ENCODE assay signal across 8 cellular contexts in the genomic region with DNA sequence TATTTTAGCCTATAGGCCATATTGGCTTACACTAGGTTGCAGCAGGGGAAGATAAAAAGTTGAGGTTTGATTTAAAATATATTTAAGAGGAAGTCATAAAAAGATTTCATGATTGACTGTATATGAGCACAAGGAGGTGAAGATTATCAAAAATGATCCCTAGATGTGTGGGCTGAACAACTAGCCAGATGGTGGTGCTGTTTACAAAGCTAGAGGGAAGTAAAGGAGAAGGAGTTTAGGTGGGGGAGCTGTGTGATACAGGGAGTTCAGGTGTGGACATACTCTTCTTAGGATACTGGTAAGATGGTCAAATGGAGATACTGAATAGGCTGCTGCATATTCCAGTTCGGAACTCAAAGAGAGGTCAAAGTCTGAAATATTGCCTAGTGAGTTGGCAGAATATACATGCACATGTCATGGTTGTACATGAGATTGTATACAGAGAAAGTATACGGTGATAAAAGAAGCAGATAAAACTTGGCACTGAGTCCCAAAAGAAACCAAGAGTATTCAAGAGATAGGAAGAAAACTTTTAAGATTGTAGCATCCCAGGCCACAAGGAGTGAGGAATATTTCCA.
DNase-seq lines count a peak whose midpoint lies in the region; ATAC-seq, FAIRE-seq and TF ChIP-seq lines count a peak whose summit lies in the region.

No MANE protein-coding gene starts in this region.

- no TSS peak for BruUV-seq in Panc1 (replicated peaks; lab: Mats Ljungman, UMichigan)

- DNase-seq in D721Med (ENCODE audit: insufficient read length, low spot score) (no peak), Kasumi-1 (lab: John Stamatoyannopoulos, UW) (peak; percentile 45 to 65), Panc1 (ENCODE audit: low read depth, low spot score) (no peak), hepatic stellate cell (ENCODE audit: low spot score) (peak; percentile 15), GM12891 (ENCODE audit: insufficient read length, low spot score) (no peak), NCI-H187 treated with DMSO at 0.1 percent for 48 hours (lab: John Stamatoyannopoulos, UW) (no peak)

- TF ChIP-seq CTCF in D721Med (IDR thresholded peaks at IDR 0.05; ENCODE audit: insufficient read depth, missing control alignments) (peak; percentile 73), Panc1 (IDR thresholded peaks at IDR 0.05) (peak; percentile 64)

- 0 out of 2 replicates have a peak, but pooled peaks have one; percentile 65 for ATAC-seq in Panc1
- ATAC-seq in GM18870 (IDR thresholded peaks at IDR 0.05; ENCODE audit: unreplicated experiment), result no peak
- ATAC-seq in HG02840 (IDR thresholded peaks at IDR 0.05; ENCODE audit: low FRiP score, unreplicated experiment), result no peak

- no peaks in the 10 kb centered on the region for H3K27me3 ChIP-seq in Panc1 (ENCODE audit: control insufficient read depth, insufficient read depth, low read length)

- TF ChIP-seq POLR2A in GM12891 (IDR thresholded peaks at IDR 0.05; ENCODE audit: low read depth, low read length), result no peak

- H3K27ac ChIP-seq in Panc1 (ENCODE audit: low read length), result no peak overlapping the region

- no peaks in the 10 kb centered on the region for H3K36me3 ChIP-seq in Panc1 (ENCODE audit: control insufficient read depth, insufficient read depth, low read length)

- FAIRE-seq in D721Med (lab: Jason Lieb, UNC) (peak; percentile 73), GM12891 (lab: Jason Lieb, UNC) (no peak)

- in situ Hi-C loops in Panc1 (cut with HindIII; ENCODE audit: low pct_unique_long_range_greater_than_20kb, low sequenced_read_pairs), result no loop called here

- no peaks in the 10 kb centered on the region for H3K4me1 ChIP-seq in Panc1 (ENCODE audit: control insufficient read depth, insufficient read depth, low read length)

- no peaks in the 10 kb centered on the region for H3K9me3 ChIP-seq in Panc1 (ENCODE audit: control insufficient read depth, insufficient read depth, low read depth, low read length)

- POLR2A ChIA-PET in Panc1 (lab: Charles Lee), result no interaction called here

- H3K4me3 ChIP-seq in Panc1 (ENCODE audit: low read depth in 2 of 2, low read length in 2 of 2), result no peak overlapping the region

- intact Hi-C loops in Panc1 (cut with micrococcal nuclease; ENCODE audit: unreplicated experiment), result no loop called here

- CTCF ChIA-PET in Panc1 (lab: Charles Lee), result no interaction called here

TF ChIP-seq in GM12891, 5 proteins besides CTCF, POLR2A, EP300 and RAD21:
- TF ChIP-seq POU2F2 (IDR thresholded peaks at IDR 0.05; ENCODE audit: low read depth, low read length) (no peak), SPI1 (IDR thresholded peaks at IDR 0.05; ENCODE audit: low read depth, low read length) (no peak), POLR2AphosphoS5 (IDR thresholded peaks at IDR 0.05; ENCODE audit: low read depth, low read length) (no peak), TAF1 (IDR thresholded peaks at IDR 0.05; ENCODE audit: low read depth, low read length) (no peak), PAX5 (IDR thresholded peaks at IDR 0.05; ENCODE audit: insufficient read depth, low read length, severe bottlenecking) (no peak)

Comparison
In these comparisons a context has a peak if more than half of its experiments do, and no peak if none do; other contexts are left out.
1. DNase-seq: peak in Kasumi-1 (2 of 2) and hepatic stellate cell (single experiment); none in D721Med (single experiment), Panc1 (single experiment), GM12891 (single experiment) and NCI-H187 treated with DMSO at 0.1 percent for 48 hours (single experiment).